25 cellular contexts compared by ENCODE assay signal in the genomic region with DNA sequence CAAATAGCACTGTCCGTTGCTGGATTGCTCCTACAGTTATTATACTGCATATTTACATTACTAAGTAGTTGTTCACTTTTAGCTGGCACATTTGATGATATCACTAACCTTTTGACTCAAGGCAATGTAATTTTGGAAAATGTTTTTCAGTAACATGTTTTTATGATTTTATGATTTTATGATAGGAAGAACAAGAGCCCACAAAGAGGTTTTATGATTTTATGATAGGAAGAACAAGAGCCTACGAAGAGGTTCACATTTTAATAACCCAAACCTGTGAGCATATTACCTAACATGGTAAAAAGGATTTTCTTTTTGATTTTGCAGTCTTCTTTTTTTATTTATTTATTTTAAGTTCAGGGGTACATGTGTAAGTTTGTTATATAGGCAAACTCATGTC.
"Had no signal": no experiment of that assay in that cellular context is flagged by ENCODE, and none has a peak within 500 bp of the region (broad histone marks: within the 10 kb centered on the region; RNA-seq: fewer than 3 reads in every experiment).

No MANE protein-coding gene starts in this region.

- H3K36me3 ChIP-seq: left ventricle myocardium inferior, neural progenitor cell, neutrophil, right atrium auricular region, right lobe of liver, spleen, suprapubic skin, thoracic aorta, tibial artery, vagina had no signal

- H3K9me3 ChIP-seq: neutrophil, right atrium auricular region, right lobe of liver, suprapubic skin, thoracic aorta, tibial artery, vagina had no signal

- DNase-seq: hypothalamus; immature natural killer cell; kidney; left ventricle myocardium inferior; mesendoderm; midbrain; naive B cell; natural killer cell; nephron progenitor cell; occipital lobe; right lobe of liver; spleen; stimulated activated CD4-positive, alpha-beta T cell treated with anti-CD3 and anti-CD28 coated beads, Interleukin-4, amount 100 ng/mL, for 24 hours; stimulated activated naive CD4-positive, alpha-beta T cell; tibial artery had no signal

- FAIRE-seq: islet of Langerhans had no signal

- H3K27me3 ChIP-seq: neural progenitor cell, neutrophil, right atrium auricular region, right lobe of liver, suprapubic skin, tibial artery, vagina had no signal

- ATAC-seq: natural killer cell; right lobe of liver; stimulated activated effector memory CD8-positive, alpha-beta T cell treated with anti-CD3 and anti-CD28 coated beads, Interleukin-12 subunit alpha, Interleukin-12 subunit beta, amount 100 ng/mL, for 72 hours had no signal

- H3K4me1 ChIP-seq: right lobe of liver, spleen, suprapubic skin, vagina had no signal

- H3K4me3 ChIP-seq: left ventricle myocardium inferior, lung, neural progenitor cell, right atrium auricular region, right lobe of liver, skin epidermis, spleen, suprapubic skin, thoracic aorta, tibial artery, vagina had no signal

- H3K27ac ChIP-seq: left ventricle myocardium inferior, neural progenitor cell, neutrophil, right atrium auricular region, right lobe of liver, skin epidermis, spleen, suprapubic skin, thoracic aorta, tibial artery, vagina had no signal
